Comparison of ENCODE assay signal across 7 cellular contexts in genomic region chr5:128674837-128675446, GRCh38.
DNase-seq lines count a peak whose midpoint lies in the region; ATAC-seq, FAIRE-seq and TF ChIP-seq lines count a peak whose summit lies in the region.

No MANE protein-coding gene starts in this region.

- TF ChIP-seq CTCF in bronchial epithelial cell (IDR thresholded peaks at IDR 0.05; ENCODE audit: insufficient read depth, low read length, severe bottlenecking): peak; percentile 69
- peak; percentile 66 for TF ChIP-seq CTCF in mucosa of descending colon (IDR thresholded peaks at IDR 0.05)

- DNase-seq in GM03348 (ENCODE audit: low spot score): peak; percentile 57
- DNase-seq in RKO (ENCODE audit: low spot score): peak; percentile 49
- peak; percentile 56 for DNase-seq in bronchial epithelial cell (ENCODE audit: low read depth)
- DNase-seq in mucosa of descending colon: peak in 2 of 3 donors; percentile 59 to 73
- DNase-seq in DMS153 treated with DMSO at 0.1 percent for 48 hours (lab: John Stamatoyannopoulos, UW; ENCODE audit: unreplicated experiment): no peak

- no peaks in the 10 kb centered on the region for H3K4me1 ChIP-seq in mucosa of descending colon (ENCODE audit: low read depth)

- no peaks in the 10 kb centered on the region for H3K9me3 ChIP-seq in mucosa of descending colon

- peak; percentile 50 for ATAC-seq in GM19463 (IDR thresholded peaks at IDR 0.05; ENCODE audit: unreplicated experiment)
- peak; percentile 65 for ATAC-seq in HG03432 (IDR thresholded peaks at IDR 0.05; ENCODE audit: unreplicated experiment)
- peak; percentile 76 for ATAC-seq in mucosa of descending colon

- no peaks in the 10 kb centered on the region for H3K27me3 ChIP-seq in bronchial epithelial cell (ENCODE audit: control insufficient read depth, insufficient read depth, low read length)

- no peak for FAIRE-seq in bronchial epithelial cell (lab: Jason Lieb, UNC)

- intact Hi-C loops in mucosa of descending colon (cut with DNase I, micrococcal nuclease): no loop called here

- H3K36me3 ChIP-seq in bronchial epithelial cell (ENCODE audit: control insufficient read depth, insufficient read depth, low read length) (no peaks in the 10 kb centered on the region), mucosa of descending colon (ENCODE audit: low read depth) (no peaks in the 10 kb centered on the region)

- H3K4me3 ChIP-seq in bronchial epithelial cell (ENCODE audit: low read depth, low read length) (no peak overlapping the region), mucosa of descending colon (no peak overlapping the region)
